Comparison of ENCODE assay signal across 8 cellular contexts in the genomic region with DNA sequence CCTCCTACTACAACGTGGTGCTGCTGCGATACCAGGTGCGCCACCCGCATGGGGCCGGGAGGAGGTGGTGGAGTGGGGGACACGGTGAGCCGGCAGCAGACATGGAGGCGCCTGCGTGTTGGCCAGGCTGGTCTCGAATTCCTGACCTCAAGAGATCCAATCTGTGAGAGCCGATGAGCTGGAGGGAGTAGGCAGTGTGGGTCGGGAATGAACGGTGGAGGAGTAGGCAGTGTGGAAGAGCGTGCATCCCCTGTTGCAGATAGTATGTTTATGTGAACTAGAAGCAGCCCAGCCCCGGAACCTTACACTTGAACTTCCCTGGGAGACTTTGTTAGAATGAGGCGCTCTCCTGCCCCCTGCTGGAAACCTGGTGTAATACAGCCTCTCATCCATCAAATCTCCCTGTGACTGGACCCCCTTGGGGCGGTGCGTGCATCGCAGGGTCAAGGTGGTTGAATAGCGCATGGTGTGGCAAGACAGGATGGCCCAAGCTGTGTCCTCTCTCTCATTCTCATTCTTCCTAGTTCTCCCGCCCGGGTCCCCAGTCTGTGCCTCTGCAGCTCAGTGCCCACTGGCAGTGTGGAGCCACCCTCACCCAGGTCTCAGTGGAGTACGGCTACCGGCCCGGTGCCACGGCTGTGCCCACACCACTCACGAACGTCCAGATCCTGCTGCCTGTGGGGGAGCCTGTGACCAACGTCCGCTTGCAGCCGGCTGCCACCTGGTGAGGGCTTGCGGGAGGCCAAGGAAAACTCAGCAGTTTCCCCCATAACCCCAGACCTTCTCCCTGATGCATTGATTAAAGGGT. TPM values are rescaled to one million over a fixed set of nuclear protein-coding genes. Genes with fewer than 3 reads are reported as not detected.
DNase-seq lines count a peak whose midpoint lies in the region; ATAC-seq and TF ChIP-seq lines count a peak whose summit lies in the region.

No MANE protein-coding gene starts in this region.

- H3K4me3 ChIP-seq in GM12875 (ENCODE audit: low read depth, low read length) (no peak overlapping the region), lung (no peak overlapping the region)

- no peaks in the 10 kb centered on the region for H3K27me3 ChIP-seq in lung (ENCODE audit: control insufficient read depth, insufficient read depth)

- DNase-seq in NCI-H345 treated with DMSO at 0.1 percent for 48 hours (lab: John Stamatoyannopoulos, UW; ENCODE audit: unreplicated experiment) (peak; percentile 24), chondrocyte (ENCODE audit: low spot score) (no peak), lung (ENCODE audit: low spot score) (peak; percentile 71)
- peak; percentile 66 to 75 for DNase-seq in activated CD4-positive, alpha-beta T cell treated with anti-CD3 and anti-CD28 coated beads for 24 hours (ENCODE audit: low read depth in 2 of 2)
- peak; percentile 62 for DNase-seq in stimulated activated CD8-positive, alpha-beta memory T cell treated with anti-CD3 and anti-CD28 coated beads, Interleukin-15, amount 100 ng/mL, for 1 hour (ENCODE audit: low read depth)

- no peak overlapping the region for H3K27ac Mint-ChIP-seq in chondrocyte (ENCODE audit: unreplicated experiment)

- TF ChIP-seq CTCF in 22Rv1 (IDR thresholded peaks at IDR 0.05) (peak; percentile 92), GM12875 (IDR thresholded peaks at IDR 0.05; ENCODE audit: borderline replicate concordance, insufficient read depth, low read depth, low read length) (peak; percentile 79), chondrocyte (IDR thresholded peaks at IDR 0.05) (peak; percentile 88), lung (IDR thresholded peaks at IDR 0.05; ENCODE audit: control extremely low read depth, extremely low read depth) (peak; percentile 52)

- ATAC-seq in lung (ENCODE audit: insufficient read depth, low FRiP score) = peak; percentile 50
- ATAC-seq in HG02970 (IDR thresholded peaks at IDR 0.05; ENCODE audit: low FRiP score, unreplicated experiment) = no peak

- H3K36me3 Mint-ChIP-seq in chondrocyte (ENCODE audit: low read depth) = no peaks in the 10 kb centered on the region

- H3K27ac ChIP-seq in 22Rv1 = peak overlapping the region; percentile 29; the same call in 1 of the 2 replicates
- no peak overlapping the region for H3K27ac ChIP-seq in lung (ENCODE audit: low read depth in 1 of 2, low read length in 1 of 2)

- H3K4me1 Mint-ChIP-seq in chondrocyte (ENCODE audit: low read depth) = peaks cover 3% of the 10 kb centered on the region

- H3K9me3 ChIP-seq in lung (ENCODE audit: control insufficient read depth in 2 of 2, insufficient read depth in 1 of 2, low read length in 1 of 2) = no peaks in the 10 kb centered on the region

- 53 to 60% methylated on average over 30 to 32 of the region's 32 CpGs for WGBS in lung, 2 donors

- no peaks in the 10 kb centered on the region for H3K4me1 ChIP-seq in lung (ENCODE audit: control insufficient read depth in 2 of 2, insufficient read depth in 2 of 2, low read length in 2 of 2)

- H3K36me3 ChIP-seq in lung (ENCODE audit: control insufficient read depth in 2 of 2, insufficient read depth in 2 of 2, low read length in 2 of 2) = no peaks in the 10 kb centered on the region

- no peaks in the 10 kb centered on the region for H3K9me3 Mint-ChIP-seq in chondrocyte (ENCODE audit: low read depth)

- peaks cover 8% of the 10 kb centered on the region for H3K27me3 Mint-ChIP-seq in chondrocyte (ENCODE audit: low read depth)

- H3K4me3 Mint-ChIP-seq in chondrocyte (ENCODE audit: unreplicated experiment) = no peak overlapping the region

RNA-seq across cellular contexts. Expression of a gene that starts 10.5 kb away (rescaled TPM):
- total RNA-seq in chondrocyte (not detected in 3 replicates), lung (1 to 10 TPM in 1 of 2 donors, under 1 TPM in 1; 1.00 to 2.0 TPM)
- polyA plus RNA-seq in lung = 1 to 10 TPM; 2.0 to 3.0 TPM

RNA-seq across cellular contexts. Expression of a gene that starts 33.1 kb away (rescaled TPM):
- total RNA-seq in chondrocyte (0.22 to 0.70 TPM (median 0.49 TPM) in 3 replicates), lung (1 to 10 TPM; 6.1 to 9.4 TPM)
- 10 to 100 TPM in 1 of 2 donors, 1 to 10 TPM in 1; 3.2 to 10.4 TPM for polyA plus RNA-seq in lung

RNA-seq across cellular contexts. Expression of a gene that starts 36.9 kb away (rescaled TPM):
- total RNA-seq in chondrocyte (not detected in 3 replicates), lung (not detected)
- 1 to 10 TPM in 1 of 2 donors, not detected in 1; 1.5 TPM for polyA plus RNA-seq in lung
